In the genomic region with DNA sequence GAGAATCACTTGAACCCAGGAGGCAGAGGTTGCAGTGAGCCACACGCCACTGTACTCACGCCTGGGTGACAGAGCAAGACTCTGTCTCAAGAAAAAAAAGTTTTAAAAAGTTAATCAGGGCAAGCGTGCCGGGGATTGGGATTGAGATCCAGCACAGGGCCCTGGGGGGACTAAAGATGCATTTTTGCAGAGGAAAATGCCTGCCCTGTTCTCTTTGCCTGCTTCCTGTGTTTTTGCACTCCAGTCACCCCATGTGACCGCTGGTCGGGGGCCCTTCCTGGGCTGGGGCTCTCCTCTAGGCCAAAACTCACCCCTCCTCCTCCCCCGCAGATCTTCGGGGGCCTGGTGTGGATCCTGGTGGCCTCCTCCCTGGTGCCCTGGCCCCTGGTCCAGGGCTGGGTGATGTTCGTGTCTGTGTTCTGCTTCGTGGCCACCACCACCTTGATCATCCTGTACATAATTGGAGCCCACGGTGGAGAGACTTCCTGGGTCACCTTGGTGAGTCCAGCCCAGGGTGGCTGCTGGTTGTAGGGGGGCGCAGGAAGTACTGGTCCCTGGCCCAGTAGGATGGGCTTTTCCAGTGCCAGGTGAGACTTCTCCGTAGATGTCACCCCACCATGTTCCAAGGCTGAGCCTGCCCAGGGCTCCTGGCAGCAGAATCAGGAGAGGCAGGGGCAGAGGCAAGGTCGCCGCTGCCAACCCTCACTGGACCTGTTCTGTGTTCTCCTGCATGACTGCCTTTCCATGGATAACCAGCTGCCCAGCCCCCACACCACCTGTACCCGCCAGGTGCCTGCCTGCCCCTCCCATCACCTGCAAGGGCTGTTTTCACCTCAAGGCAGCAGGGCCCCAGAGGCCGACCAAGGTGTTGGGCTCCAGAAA, we compare ENCODE assay signal across 13 cellular contexts. TPM values are rescaled to one million over a fixed set of nuclear protein-coding genes. Genes with fewer than 3 reads are reported as not detected.
A peak's percentile ranks its signal among the peaks of the same experiment; 100 is the strongest.
DNase-seq lines count a peak whose midpoint lies in the region; ATAC-seq and TF ChIP-seq lines count a peak whose summit lies in the region.
"Had no signal": no experiment of that assay in that cellular context is flagged by ENCODE, and none has a peak within 500 bp of the region (broad histone marks: within the 10 kb centered on the region; RNA-seq: fewer than 3 reads in every experiment).

No MANE protein-coding gene starts in this region.

- no peaks in the 10 kb centered on the region for H3K9me3 ChIP-seq in CD4-positive, alpha-beta memory T cell (ENCODE audit: control insufficient read depth in 1 of 2, low read length in 2 of 2)
- H3K9me3 ChIP-seq: prostate gland had no signal

- no peaks in the 10 kb centered on the region for H3K4me1 Mint-ChIP-seq in CD14-positive monocyte
- peaks cover 13 to 72% (median 42%) of the 10 kb centered on the region in 4 donors for H3K4me1 Mint-ChIP-seq in CD4-positive, alpha-beta memory T cell

- no peaks in the 10 kb centered on the region for H3K36me3 Mint-ChIP-seq in CD14-positive monocyte
- H3K36me3 Mint-ChIP-seq in CD4-positive, alpha-beta memory T cell: peaks cover 29 to 57% of the 10 kb centered on the region in 2 donors

- in situ Hi-C loops in brain microvascular endothelial cell (cut with HindIII; ENCODE audit: low pct_ligation_motif_present, low sequenced_read_pairs): no loop called here

- POLR2A ChIA-PET in CD4-positive, alpha-beta memory T cell (lab: Charles Lee; ENCODE audit: partially characterized antibody): interaction anchor here (1.0 to 1.3 kb wide), 2 partner anchors 23 to 30 kb away, joined by 3 read pairs; a partner anchor contains a TSS

- no peaks in the 10 kb centered on the region for H3K9me3 Mint-ChIP-seq in CD14-positive monocyte
- no peaks in the 10 kb centered on the region for H3K9me3 Mint-ChIP-seq in CD4-positive, alpha-beta memory T cell

- peaks cover 21% of the 10 kb centered on the region for H3K36me3 ChIP-seq in CD4-positive, alpha-beta memory T cell (ENCODE audit: insufficient read depth, low read length)
- H3K36me3 ChIP-seq in brain microvascular endothelial cell (replicated peaks): no peaks in the 10 kb centered on the region
- H3K36me3 ChIP-seq: prostate gland had no signal

- TF ChIP-seq CTCF in CD14-positive monocyte (IDR thresholded peaks at IDR 0.05) (no peak), brain microvascular endothelial cell (IDR thresholded peaks at IDR 0.05; ENCODE audit: low read depth, low read length, missing control alignments) (no peak)

- intact Hi-C loops in CD14-positive monocyte (cut with micrococcal nuclease): no loop called here
- intact Hi-C loops in CD4-positive, alpha-beta memory T cell (cut with micrococcal nuclease): no loop called here

- H3K4me3 Mint-ChIP-seq in CD14-positive monocyte: no peak overlapping the region
- H3K4me3 Mint-ChIP-seq in CD4-positive, alpha-beta memory T cell: no peak overlapping the region

- H3K27ac Mint-ChIP-seq in CD14-positive monocyte: peak overlapping the region in 1 of 7 donors; percentile 28
- H3K27ac Mint-ChIP-seq in CD4-positive, alpha-beta memory T cell: peak overlapping the region in 6 of 7 donors; percentile 9 to 48 (median 39)

- no peaks in the 10 kb centered on the region for H3K27me3 ChIP-seq in CD4-positive, alpha-beta memory T cell (ENCODE audit: insufficient read depth, low read length)
- peaks cover 2% of the 10 kb centered on the region for H3K27me3 ChIP-seq in brain microvascular endothelial cell (replicated peaks)

- H3K4me3 ChIP-seq in CD4-positive, alpha-beta memory T cell (ENCODE audit: low read length in 2 of 2): no peak overlapping the region
- no peak overlapping the region for H3K4me3 ChIP-seq in brain microvascular endothelial cell (ENCODE audit: low read depth, low read length)
- H3K4me3 ChIP-seq: prostate gland had no signal

- no peak for ATAC-seq in HG03039 (IDR thresholded peaks at IDR 0.05; ENCODE audit: unreplicated experiment)
- ATAC-seq: PC-3 had no signal

- no peak overlapping the region for H3K27ac ChIP-seq in CD4-positive, alpha-beta memory T cell (ENCODE audit: low read depth, low read length)
- no peak overlapping the region for H3K27ac ChIP-seq in brain microvascular endothelial cell
- H3K27ac ChIP-seq: prostate gland had no signal

- H3K27me3 Mint-ChIP-seq in CD14-positive monocyte (ENCODE audit: low read depth in 3 of 3): peaks cover 5 to 12% (median 9%) of the 10 kb centered on the region in 3 donors
- no peaks in the 10 kb centered on the region for H3K27me3 Mint-ChIP-seq in CD4-positive, alpha-beta memory T cell

- peaks cover 19% of the 10 kb centered on the region for H3K4me1 ChIP-seq in CD4-positive, alpha-beta memory T cell (ENCODE audit: insufficient read depth, low read length)
- H3K4me1 ChIP-seq: prostate gland had no signal

- DNase-seq in CD14-positive monocyte (ENCODE audit: low spot score): peak; percentile 35
- no peak for DNase-seq in CD4-positive, alpha-beta memory T cell
- peak; percentile 56 for DNase-seq in NCI-H526 treated with DMSO at 0.1 percent for 48 hours (lab: John Stamatoyannopoulos, UW)
- DNase-seq in islet precursor cell: peak; percentile 39
- DNase-seq in COR-L47 (lab: John Stamatoyannopoulos, UW): no peak
- no peak for DNase-seq in brain microvascular endothelial cell
- DNase-seq: amygdala, C1 segment of cervical spinal cord, PC-3 had no signal

- CTCF ChIA-PET in CD4-positive, alpha-beta memory T cell (lab: Charles Lee; ENCODE audit: partially characterized antibody): no interaction called here

RNA-seq across cellular contexts. Expression of a gene that starts 22.4 kb away (rescaled TPM):
- polyA plus RNA-seq in CD14-positive monocyte: under 1 TPM; 0.39 to 0.48 TPM
- 100 to 1,000 TPM; 108 to 113 TPM for total RNA-seq in CD4-positive, alpha-beta memory T cell
- polyA plus RNA-seq in CD4-positive, alpha-beta memory T cell: 100 to 1,000 TPM; 271 to 274 TPM
- total RNA-seq: HT-29, temporal lobe had no signal

Comparison
In these comparisons a context has a peak if more than half of its experiments do, and no peak if none do; other contexts are left out.
1. DNase-seq: peak in CD14-positive monocyte (single experiment), NCI-H526 treated with DMSO at 0.1 percent for 48 hours (single experiment) and islet precursor cell (single experiment); none in CD4-positive, alpha-beta memory T cell (0 of 5), COR-L47 (single experiment) and brain microvascular endothelial cell (single experiment).
2. RNA of a gene that starts 22.4 kb away (polyA plus RNA-seq): 271 to 274 TPM in CD4-positive, alpha-beta memory T cell; 0.39 to 0.48 TPM in CD14-positive monocyte; every median in the first group is over 100 times any median in the second.